18 cellular contexts compared by ENCODE assay signal in the genomic region with DNA sequence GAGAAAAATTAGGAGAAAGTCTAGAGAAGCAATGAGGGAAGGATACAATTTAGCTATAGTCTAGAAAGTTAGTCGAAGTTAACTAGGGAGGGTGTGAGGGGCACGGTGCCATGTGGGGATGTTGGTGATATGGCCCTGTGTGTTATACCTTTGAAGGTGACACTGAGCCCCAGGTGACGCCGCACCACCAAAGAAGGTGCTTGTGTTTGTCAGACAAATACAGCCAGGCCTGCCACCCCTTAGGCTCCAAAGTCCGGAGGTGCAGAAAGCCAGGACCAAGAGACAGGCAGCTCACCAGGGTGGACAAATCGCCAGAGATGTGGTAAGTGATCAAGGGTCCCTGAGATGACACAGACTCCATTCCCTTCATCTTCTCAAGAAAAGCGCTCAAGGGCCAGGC. TPM values are rescaled to one million over a fixed set of nuclear protein-coding genes. Genes with fewer than 3 reads are reported as not detected.
DNase-seq lines count a peak whose midpoint lies in the region; TF ChIP-seq lines count a peak whose summit lies in the region.
"Had no signal": no experiment of that assay in that cellular context is flagged by ENCODE, and none has a peak within 500 bp of the region (broad histone marks: within the 10 kb centered on the region; RNA-seq: fewer than 3 reads in every experiment).

No MANE protein-coding gene starts in this region.

- H2AFZ ChIP-seq in mammary epithelial cell (ENCODE audit: low read depth, low read length): no peak overlapping the region

- DNase-seq in MCF 10A (ENCODE audit: unreplicated experiment) (no peak), mammary epithelial cell (no peak), right atrium auricular region (ENCODE audit: low spot score) (no peak), ovary (peak in 4 of 5 donors; percentile 42 to 54 (median 48)), NCI-H128 (lab: John Stamatoyannopoulos, UW; ENCODE audit: unreplicated experiment) (no peak), AML-193 (lab: John Stamatoyannopoulos, UW) (no peak)
- DNase-seq in activated CD4-positive, CD25-positive, alpha-beta regulatory T cell (lab: John Stamatoyannopoulos, UW): no peak
- DNase-seq: activated CD8-positive, alpha-beta memory T cell treated with anti-CD3 and anti-CD28 coated beads, Interleukin-2, amount 10 ng/mL, durations not matched to agents 7 days and 5 days; activated naive CD4-positive, alpha-beta T cell treated with Interleukin-2 at 50 U/mL for 16 hours; effector CD4-positive, alpha-beta T cell; foreskin keratinocyte; immature natural killer cell; NCI-H82; stimulated activated CD4-positive, alpha-beta T cell treated with anti-CD3 and anti-CD28 coated beads, Interleukin-2, amount 100 ng/mL, for 48 hours; SW 1271 had no signal

- H3K27ac ChIP-seq in mammary epithelial cell (ENCODE audit: insufficient read depth, low read depth, low read length) (no peak overlapping the region), right atrium auricular region (peak overlapping the region; percentile 77 to 84), ovary (peak overlapping the region; percentile 58 to 89), urinary bladder (ENCODE audit: low read depth) (no peak overlapping the region)
- H3K27ac ChIP-seq: 22Rv1, foreskin keratinocyte had no signal

- intact Hi-C loops in MCF 10A (cut with micrococcal nuclease): no loop called here
- intact Hi-C loops in mammary epithelial cell (cut with micrococcal nuclease): loop anchor here (5.0 to 10.0 kb wide), 2 partner anchors 401 to 573 kb away; no protein-coding TSS in a partner anchor
- intact Hi-C loops in ovary (cut with DNase I): loop anchor here (2.0 to 5.0 kb wide), 4 partner anchors 29 to 49 kb away; a partner anchor contains a TSS

- H3K79me2 ChIP-seq in mammary epithelial cell (ENCODE audit: insufficient read depth, low read length): no peaks in the 10 kb centered on the region

- no peak overlapping the region for H3K27ac Mint-ChIP-seq in MCF 10A (ENCODE audit: low read depth, unreplicated experiment)
- H3K27ac Mint-ChIP-seq: activated CD8-positive, alpha-beta memory T cell treated with anti-CD3 and anti-CD28 coated beads, Interleukin-2, amount 10 ng/mL, durations not matched to agents 7 days and 5 days; immature natural killer cell had no signal

- H3K27me3 ChIP-seq in mammary epithelial cell (ENCODE audit: insufficient read depth, low read length) (no peaks in the 10 kb centered on the region), right atrium auricular region (no peaks in the 10 kb centered on the region), ovary (no peaks in the 10 kb centered on the region)

- no peaks in the 10 kb centered on the region for H3K36me3 ChIP-seq in mammary epithelial cell (ENCODE audit: insufficient read depth, low read length)
- no peaks in the 10 kb centered on the region for H3K36me3 ChIP-seq in right atrium auricular region
- H3K36me3 ChIP-seq in ovary: no peaks in the 10 kb centered on the region
- H3K36me3 ChIP-seq in urinary bladder (ENCODE audit: insufficient read depth): no peaks in the 10 kb centered on the region

- H3K9me3 Mint-ChIP-seq in MCF 10A (ENCODE audit: unreplicated experiment): no peaks in the 10 kb centered on the region
- H3K9me3 Mint-ChIP-seq: immature natural killer cell had no signal

- POLR2A ChIA-PET in MCF 10A (lab: Yijun Ruan, JAX): interaction anchor here (0.9 to 5.7 kb wide), 8 partner anchors 8 to 117 kb away, joined by 3 to 96 read pairs (median 14); a partner anchor contains a TSS

- H3K4me1 Mint-ChIP-seq in MCF 10A (ENCODE audit: insufficient read depth, unreplicated experiment): peaks cover 25% of the 10 kb centered on the region
- H3K4me1 Mint-ChIP-seq: activated CD8-positive, alpha-beta memory T cell treated with anti-CD3 and anti-CD28 coated beads, Interleukin-2, amount 10 ng/mL, durations not matched to agents 7 days and 5 days; immature natural killer cell had no signal

- WGBS in mammary epithelial cell (ENCODE audit: low coverage, missing lambda C conversion rate): 93% methylated on average over 5 of the region's 7 CpGs
- 70 to 82% (median 74%) methylated on average over 7 of the region's 7 CpGs for WGBS in ovary, 3 donors
- WGBS in urinary bladder: 92% methylated on average over 7 of the region's 7 CpGs

- H4K20me1 ChIP-seq in mammary epithelial cell (ENCODE audit: insufficient read depth, low read length): no peaks in the 10 kb centered on the region

- TF ChIP-seq CTCF in MCF 10A (IDR thresholded peaks at IDR 0.05; ENCODE audit: unreplicated experiment): no peak
- TF ChIP-seq CTCF in mammary epithelial cell (conservative IDR thresholded peaks at IDR 0.05 in 1 of 2, IDR thresholded peaks at IDR 0.05 in 1 of 2; ENCODE audit: extremely low read depth in 1 of 2, insufficient read depth in 1 of 2, low read depth in 1 of 2, low read length in 2 of 2): no peak
- TF ChIP-seq CTCF in right atrium auricular region (IDR thresholded peaks at IDR 0.05): no peak
- no peak for TF ChIP-seq CTCF in ovary (IDR thresholded peaks at IDR 0.05)

- in situ Hi-C loops in mammary epithelial cell (cut with MboI; ENCODE audit: low sequenced_read_pairs in 2 of 2): loop anchor here in 1 of 2 donors (5.0 kb wide), 1 partner anchor 46 kb away; a partner anchor contains a TSS

- CTCF ChIA-PET in MCF 10A (lab: Yijun Ruan, JAX): interaction anchor here (0.6 to 7.6 kb wide), 17 partner anchors 8 to 681 kb away, joined by 3 to 123 read pairs (median 5); a partner anchor contains a TSS
- CTCF ChIA-PET in mammary epithelial cell (lab: Charles Lee; ENCODE audit: low non-redundant PET): no interaction called here

- no peak overlapping the region for H3K9ac ChIP-seq in mammary epithelial cell (ENCODE audit: insufficient read depth, low read length)

- H3K4me2 ChIP-seq in mammary epithelial cell (ENCODE audit: insufficient read depth, low read depth, low read length): no peak overlapping the region

- no peaks in the 10 kb centered on the region for H3K9me3 ChIP-seq in mammary epithelial cell (replicated peaks; ENCODE audit: insufficient read depth, low read length)
- no peaks in the 10 kb centered on the region for H3K9me3 ChIP-seq in right atrium auricular region
- H3K9me3 ChIP-seq in ovary: no peaks in the 10 kb centered on the region

- peaks cover 11% of the 10 kb centered on the region for H3K4me1 ChIP-seq in mammary epithelial cell (ENCODE audit: insufficient read depth, low read length)
- H3K4me1 ChIP-seq in right atrium auricular region: peaks cover 0 to 10% of the 10 kb centered on the region in 2 donors
- H3K4me1 ChIP-seq in ovary (ENCODE audit: insufficient read depth): peaks cover 8% of the 10 kb centered on the region
- no peaks in the 10 kb centered on the region for H3K4me1 ChIP-seq in urinary bladder (ENCODE audit: insufficient read depth)

- H3K4me3 Mint-ChIP-seq in MCF 10A (ENCODE audit: unreplicated experiment): peak overlapping the region; percentile 63
- H3K4me3 Mint-ChIP-seq: activated CD8-positive, alpha-beta memory T cell treated with anti-CD3 and anti-CD28 coated beads, Interleukin-2, amount 10 ng/mL, durations not matched to agents 7 days and 5 days; immature natural killer cell had no signal

- TF ChIP-seq POLR2A in ovary (IDR thresholded peaks at IDR 0.05): no peak

- peaks cover 12% of the 10 kb centered on the region for H3K36me3 Mint-ChIP-seq in MCF 10A (ENCODE audit: insufficient read depth, unreplicated experiment)
- H3K36me3 Mint-ChIP-seq: activated CD8-positive, alpha-beta memory T cell treated with anti-CD3 and anti-CD28 coated beads, Interleukin-2, amount 10 ng/mL, durations not matched to agents 7 days and 5 days; immature natural killer cell had no signal

- no peak overlapping the region for H3K4me3 ChIP-seq in mammary epithelial cell (replicated peaks in 1 of 3; ENCODE audit: insufficient read depth in 1 of 3, low read depth in 2 of 3, low read length in 3 of 3)
- peak overlapping the region; percentile 32 to 42 for H3K4me3 ChIP-seq in right atrium auricular region
- peak overlapping the region; percentile 48 for H3K4me3 ChIP-seq in ovary
- peak overlapping the region; percentile 36 for H3K4me3 ChIP-seq in urinary bladder (ENCODE audit: low read depth, low read length)
- H3K4me3 ChIP-seq: GM12878 had no signal

- no peaks in the 10 kb centered on the region for H3K27me3 Mint-ChIP-seq in MCF 10A (ENCODE audit: insufficient read depth, unreplicated experiment)

- BruUV-seq in MCF 10A (replicated peaks; lab: Mats Ljungman, UMichigan) (no TSS peak), mammary epithelial cell (replicated peaks; lab: Mats Ljungman, UMichigan) (no TSS peak)

- TF ChIP-seq EP300 in ovary (IDR thresholded peaks at IDR 0.05): no peak

- dilution Hi-C loops in mammary epithelial cell (cut with HindIII; ENCODE audit: low sequenced_read_pairs): no loop called here

RNA-seq across cellular contexts. Expression of a gene that starts 1.1 kb away (rescaled TPM):
- total RNA-seq in MCF 10A (2022) (6.0 and 11.5 TPM in 2 replicates), mammary epithelial cell (10 to 100 TPM in 1 of 2 donors, 1 to 10 TPM in 1; 3.5 to 13.8 TPM), right atrium auricular region (100 to 1,000 TPM; 114 to 232 TPM), ovary (1,000 to 10,000 TPM in 3 of 7 donors, 100 to 1,000 TPM in 4; 499 to 1,495 (median 773) TPM), urinary bladder (196 TPM)
- polyA plus RNA-seq in mammary epithelial cell (2.2 TPM), ovary (1,000 to 10,000 TPM in 1 of 2 donors, 100 to 1,000 TPM in 1; 952 to 1,168 TPM), urinary bladder (918 TPM)
- polyA minus RNA-seq in mammary epithelial cell: not detected
- polyA plus RNA-seq: immature natural killer cell had no signal

RNA-seq across cellular contexts. Expression of a gene that starts 30.6 kb away (rescaled TPM):
- 13.1 and 16.7 TPM in 2 replicates for total RNA-seq in MCF 10A (2022)
- 10 to 100 TPM in 1 of 2 donors, 1 to 10 TPM in 1; 6.1 to 16.3 TPM for total RNA-seq in mammary epithelial cell
- polyA plus RNA-seq in mammary epithelial cell: 5.3 TPM
- 14.7 TPM for polyA minus RNA-seq in mammary epithelial cell
- 100 to 1,000 TPM; 191 to 467 TPM for total RNA-seq in right atrium auricular region
- total RNA-seq in ovary: 1,000 to 10,000 TPM in 3 of 7 donors, 100 to 1,000 TPM in 4; 472 to 1,524 (median 759) TPM
- 1,000 to 10,000 TPM in 1 of 2 donors, 100 to 1,000 TPM in 1; 796 to 1,393 TPM for polyA plus RNA-seq in ovary
- total RNA-seq in urinary bladder: 174 TPM
- 1,192 TPM for polyA plus RNA-seq in urinary bladder

RNA-seq across cellular contexts. Expression of a gene that starts 43.3 kb away (rescaled TPM):
- total RNA-seq in MCF 10A (2022): 14.4 and 15.4 TPM in 2 replicates
- 10 to 100 TPM; 22.8 to 31.3 TPM for total RNA-seq in mammary epithelial cell
- 48.0 TPM for polyA plus RNA-seq in mammary epithelial cell
- 39.9 TPM for polyA minus RNA-seq in mammary epithelial cell
- total RNA-seq in right atrium auricular region: 10 to 100 TPM; 20.0 to 33.3 TPM
- 10 to 100 TPM; 15.5 to 51.2 (median 39.5) TPM for total RNA-seq in ovary
- 10 to 100 TPM; 22.5 to 44.0 TPM for polyA plus RNA-seq in ovary
- 20.7 TPM for total RNA-seq in urinary bladder
- polyA plus RNA-seq in urinary bladder: 48.1 TPM

RNA-seq across cellular contexts. Expression of a gene that starts 47.4 kb away (rescaled TPM):
- total RNA-seq in MCF 10A (2022): 49.8 and 55.7 TPM in 2 replicates
- 10 to 100 TPM; 32.1 to 38.3 TPM for total RNA-seq in mammary epithelial cell
- polyA plus RNA-seq in mammary epithelial cell: 16.6 TPM
- 23.6 TPM for polyA minus RNA-seq in mammary epithelial cell
- 10 to 100 TPM; 18.7 to 34.7 TPM for total RNA-seq in right atrium auricular region
- total RNA-seq in ovary: 100 to 1,000 TPM in 4 of 7 donors, 10 to 100 TPM in 3; 48.4 to 160 (median 116) TPM
- 10 to 100 TPM; 73.1 to 88.7 TPM for polyA plus RNA-seq in ovary
- 20.6 TPM for total RNA-seq in urinary bladder
- polyA plus RNA-seq in urinary bladder: 92.2 TPM

Comparison
In these comparisons a context has a peak if more than half of its experiments do, and no peak if none do; other contexts are left out.
1. DNase-seq: peak in ovary (4 of 5); none in MCF 10A (single experiment), mammary epithelial cell (single experiment), right atrium auricular region (single experiment), NCI-H128 (single experiment), activated CD4-positive, CD25-positive, alpha-beta regulatory T cell (0 of 4) and AML-193 (0 of 2).
2. H3K27ac ChIP-seq: peak in right atrium auricular region (2 of 2) and ovary (2 of 2); none in mammary epithelial cell (single experiment) and urinary bladder (single experiment).
3. H3K4me3 ChIP-seq: peak in right atrium auricular region (2 of 2), ovary (single experiment) and urinary bladder (single experiment); none in mammary epithelial cell (0 of 3).